ENCODE assay signal across 2 cellular contexts in genomic region chr2:59449264-59449663, GRCh38.
TF ChIP-seq lines count a peak whose summit lies in the region.

No MANE protein-coding gene starts in this region.

TF ChIP-seq in GM12878, 131 proteins besides CTCF, POLR2A, EP300 and RAD21 (continued from another document):
- TF ChIP-seq BCLAF1 (IDR thresholded peaks at IDR 0.05) = no peak

TF ChIP-seq in liver, 16 proteins besides CTCF, POLR2A, EP300 and RAD21 (continued from another document):
- TF ChIP-seq ATF3 (IDR thresholded peaks at IDR 0.05) (no peak), HNF4A (conservative IDR thresholded peaks at IDR 0.05) (no peak)
